Comparison of ENCODE assay signal across 8 cellular contexts in genomic region chr7:76316984-76317781, GRCh38. TPM values are rescaled to one million over a fixed set of nuclear protein-coding genes. Genes with fewer than 3 reads are reported as not detected.
A peak's percentile ranks its signal among the peaks of the same experiment; 100 is the strongest.
DNase-seq lines count a peak whose midpoint lies in the region; ATAC-seq, FAIRE-seq and TF ChIP-seq lines count a peak whose summit lies in the region.

No MANE protein-coding gene starts in this region.

- H3K4me1 ChIP-seq in heart left ventricle (peaks cover 0 to 35% (median 18%) of the 10 kb centered on the region in 12 donors), mucosa of stomach (ENCODE audit: control insufficient read depth, insufficient read depth, low read length) (peaks cover 17% of the 10 kb centered on the region)

- peak overlapping the region; percentile 84 to 98 (median 94) for H3K27ac ChIP-seq in heart left ventricle

- 55 to 82% (median 58%) methylated on average over 5 to 14 of the region's 14 CpGs for WGBS in heart left ventricle, 4 donors

- H3K27me3 ChIP-seq in heart left ventricle (no peaks in the 10 kb centered on the region), bronchial epithelial cell (ENCODE audit: control insufficient read depth, insufficient read depth, low read length) (no peaks in the 10 kb centered on the region), mucosa of stomach (ENCODE audit: control insufficient read depth, insufficient read depth, low read length) (no peaks in the 10 kb centered on the region)

- intact Hi-C loops in heart left ventricle (cut with DNase I) (loop anchor here in 2 of 10 donors (1.0 to 5.0 kb wide), 2 partner anchors 26 to 45 kb away; no protein-coding TSS in a partner anchor), left ventricle myocardium superior (cut with micrococcal nuclease) (no loop called here)

- ATAC-seq in heart left ventricle (no peak), left ventricle myocardium superior (no peak), GM21619 (IDR thresholded peaks at IDR 0.05; ENCODE audit: unreplicated experiment) (no peak)

- TF ChIP-seq POLR2A in heart left ventricle (IDR thresholded peaks at IDR 0.05) = no peak

- H3K4me3 ChIP-seq in heart left ventricle (peak overlapping the region in 11 of 12 donors; percentile 51 to 91 (median 74)), bronchial epithelial cell (ENCODE audit: low read depth, low read length) (peak overlapping the region; percentile 62), mucosa of stomach (ENCODE audit: low read length) (peak overlapping the region; percentile 49)

- FAIRE-seq in bronchial epithelial cell (lab: Jason Lieb, UNC) = no peak

- peak overlapping the region; percentile 76 for H3K9ac ChIP-seq in mucosa of stomach (ENCODE audit: low read length)

- no peaks in the 10 kb centered on the region for H3K9me3 ChIP-seq in heart left ventricle
- H3K9me3 ChIP-seq in mucosa of stomach (ENCODE audit: control insufficient read depth, low read length) = no peaks in the 10 kb centered on the region

- no peak for TF ChIP-seq CTCF in heart left ventricle (IDR thresholded peaks at IDR 0.05)
- no peak for TF ChIP-seq CTCF in bronchial epithelial cell (IDR thresholded peaks at IDR 0.05; ENCODE audit: insufficient read depth, low read length, severe bottlenecking)

- DNase-seq in heart left ventricle = peak in 2 of 5 donors; percentile 31 to 35
- no peak for DNase-seq in left ventricle myocardium superior
- DNase-seq in bronchial epithelial cell (ENCODE audit: low read depth) = no peak
- no peak for DNase-seq in KBM-7
- DNase-seq in NCI-H446 (lab: John Stamatoyannopoulos, UW) = no peak
- DNase-seq in AG20443 (ENCODE audit: low spot score) = no peak

- peaks cover 0 to 6% (median 0%) of the 10 kb centered on the region in 9 donors for H3K36me3 ChIP-seq in heart left ventricle
- H3K36me3 ChIP-seq in bronchial epithelial cell (ENCODE audit: control insufficient read depth, insufficient read depth, low read length) = no peaks in the 10 kb centered on the region
- H3K36me3 ChIP-seq in mucosa of stomach (ENCODE audit: control insufficient read depth, insufficient read depth, low read length) = no peaks in the 10 kb centered on the region

- in situ Hi-C loops in KBM-7 (cut with MboI; ENCODE audit: low pct_unique_long_range_greater_than_20kb, low sequenced_read_pairs) = no loop called here

RNA-seq across cellular contexts. Expression of gene HSPB1, which starts 14.7 kb away (rescaled TPM):
- total RNA-seq in heart left ventricle (1,000 to 10,000 TPM in 8 of 9 donors, 100 to 1,000 TPM in 1; 822 to 5,278 (median 1,968) TPM), left ventricle myocardium superior (2,442 TPM), bronchial epithelial cell (36.1 and 164 TPM in 2 replicates)
- 1,000 to 10,000 TPM; 2,695 to 3,131 TPM for polyA plus RNA-seq in heart left ventricle

RNA-seq across cellular contexts. Expression of gene YWHAG, which starts 41.6 kb away (rescaled TPM):
- 100 to 1,000 TPM; 141 to 282 (median 196) TPM for total RNA-seq in heart left ventricle
- polyA plus RNA-seq in heart left ventricle = 100 to 1,000 TPM in 1 of 2 donors, 10 to 100 TPM in 1; 85.5 to 186 TPM
- 238 TPM for total RNA-seq in left ventricle myocardium superior
- 112 and 142 TPM in 2 replicates for total RNA-seq in bronchial epithelial cell
